In the genomic region with DNA sequence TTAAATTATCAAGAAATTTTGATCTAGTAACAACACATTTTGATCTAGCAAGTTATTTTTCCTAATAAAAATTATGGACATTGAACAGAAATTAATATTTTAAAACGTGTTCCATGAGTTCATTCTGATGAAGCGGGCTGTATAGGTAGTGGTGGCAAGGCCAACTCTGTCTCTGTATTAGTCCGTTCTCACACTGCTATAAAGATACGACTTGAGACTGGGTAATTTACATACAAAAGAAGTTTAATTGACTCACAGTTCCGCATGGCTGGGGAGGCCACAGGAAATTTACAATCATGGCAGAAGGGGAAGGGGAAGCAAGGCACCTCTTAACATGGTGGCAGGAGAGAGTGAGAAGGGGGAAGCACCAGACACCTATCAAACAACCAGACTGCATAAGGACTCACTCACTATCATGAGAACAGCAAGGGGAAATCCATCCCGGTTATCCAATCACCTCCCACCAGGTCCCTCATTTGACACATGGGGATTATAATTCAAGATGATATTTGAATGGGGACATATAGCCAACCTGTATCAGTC, we compare ENCODE assay signal across 21 cellular contexts.
DNase-seq lines count a peak whose midpoint lies in the region; ATAC-seq, FAIRE-seq and TF ChIP-seq lines count a peak whose summit lies in the region.
"Had no signal": no experiment of that assay in that cellular context is flagged by ENCODE, and none has a peak within 500 bp of the region (broad histone marks: within the 10 kb centered on the region; RNA-seq: fewer than 3 reads in every experiment).

No MANE protein-coding gene starts in this region.

- H3K4ac ChIP-seq in H9 (ENCODE audit: low read depth, low read length) = no peak overlapping the region

- no peaks in the 10 kb centered on the region for H3K36me3 Mint-ChIP-seq in H9 (ENCODE audit: insufficient read depth in 1 of 3, low read depth in 3 of 3)
- H3K36me3 Mint-ChIP-seq: CD4-positive, alpha-beta memory T cell had no signal

- TF ChIP-seq CTCF in GM12865 (IDR thresholded peaks at IDR 0.05; ENCODE audit: insufficient read depth, low read depth, low read length, missing control alignments) = no peak
- TF ChIP-seq CTCF in H9 (conservative IDR thresholded peaks at IDR 0.05) = no peak
- no peak for TF ChIP-seq CTCF in GM12878 (IDR thresholded peaks at IDR 0.05 in 2 of 3, conservative IDR thresholded peaks at IDR 0.05 in 1 of 3; ENCODE audit: control insufficient read depth in 2 of 3, extremely low read depth in 1 of 3, insufficient read depth in 1 of 3, low read depth in 3 of 3, low read length in 3 of 3)

- no peak overlapping the region for H3T11ph ChIP-seq in H9 (ENCODE audit: low read length)

- H3K79me2 ChIP-seq in H9 (ENCODE audit: insufficient read depth, low read length) = no peaks in the 10 kb centered on the region
- no peaks in the 10 kb centered on the region for H3K79me2 ChIP-seq in GM12878 (ENCODE audit: control insufficient read depth, insufficient read depth, low read length)

- DNase-seq in GM12865 (ENCODE audit: low read depth) (peak; percentile 15), H9 (no peak), GM12878 (ENCODE audit: low read depth, low spot score) (peak; percentile 15), urothelium cell line (ENCODE audit: low spot score) (no peak), DMS 273 (lab: John Stamatoyannopoulos, UW; ENCODE audit: unreplicated experiment) (no peak), Right ventricle myocardium superior (no peak)
- DNase-seq in activated CD4-positive, alpha-beta T cell treated with anti-CD3 and anti-CD28 coated beads for 48 hours = no peak
- DNase-seq: activated CD4-positive, CD25-positive, alpha-beta regulatory T cell treated with anti-CD3 and anti-CD28 coated beads, Interleukin-2, amount 50 U/mL, for 72 hours; activated gamma-delta T cell; activated naive CD8-positive, alpha-beta T cell treated with anti-CD3 and anti-CD28 coated beads, Interleukin-2, amount 50 U/mL, for 24 hours; activated T-cell treated with anti-CD3 and anti-CD28 coated beads, Interleukin-2, amount 50 U/mL, for 1 hour; CD4-positive, alpha-beta memory T cell; NCI-H1092 treated with DMSO at 0.1 percent for 48 hours; NCI-H2029 treated with DMSO at 0.1 percent for 48 hours; NCI-H226; NCI-H748 treated with DMSO at 0.1 percent for 48 hours; psoas muscle; SHP77 treated with DMSO at 0.1 percent for 48 hours; upper lobe of right lung had no signal

- no peaks in the 10 kb centered on the region for H3K79me1 ChIP-seq in H9 (ENCODE audit: insufficient read depth, low read depth, low read length, poor library complexity, severe bottlenecking)

- in situ Hi-C loops in GM12878 (cut with MboI) = no loop called here

- H3K4me2 ChIP-seq in H9 (ENCODE audit: insufficient read depth, insufficient read length, low read length) = no peak overlapping the region
- H3K4me2 ChIP-seq in GM12878 (ENCODE audit: control insufficient read depth, insufficient read depth) = no peak overlapping the region

- no TSS peak for BruUV-seq in GM12878 (replicated peaks; lab: Mats Ljungman, UMichigan)

- H3K4me3 Mint-ChIP-seq in H9 = no peak overlapping the region
- H3K4me3 Mint-ChIP-seq: activated naive CD8-positive, alpha-beta T cell treated with anti-CD3 and anti-CD28 coated beads, Interleukin-2, amount 50 U/mL, for 24 hours; CD4-positive, alpha-beta memory T cell had no signal

- H2BK15ac ChIP-seq in H9 (ENCODE audit: low read depth, low read length) = no peak overlapping the region

- no peaks in the 10 kb centered on the region for H3K23me2 ChIP-seq in H9 (ENCODE audit: insufficient read length, low read depth, low read length, poor library complexity, severe bottlenecking)

- no peaks in the 10 kb centered on the region for H3K9me3 Mint-ChIP-seq in H9
- H3K9me3 Mint-ChIP-seq: activated naive CD8-positive, alpha-beta T cell treated with anti-CD3 and anti-CD28 coated beads, Interleukin-2, amount 50 U/mL, for 24 hours had no signal

- no peak overlapping the region for H3K56ac ChIP-seq in H9 (ENCODE audit: insufficient read length, low read depth, low read length)

- RAD21 ChIA-PET in GM12878 (lab: Charles Lee; ENCODE audit: unreplicated experiment) = no interaction called here

- H2AFZ ChIP-seq in H9 (ENCODE audit: low read length) = no peak overlapping the region
- no peak overlapping the region for H2AFZ ChIP-seq in GM12878 (ENCODE audit: control insufficient read depth, low read depth, low read length)

- intact Hi-C loops in GM12878 (cut with micrococcal nuclease; ENCODE audit: unreplicated experiment) (no loop called here), Right ventricle myocardium superior (cut with DNase I) (no loop called here)

- SMC1A ChIA-PET in GM12878 (lab: Charles Lee; ENCODE audit: uncharacterized antibody, unreplicated experiment) = no interaction called here

- no peak overlapping the region for H3K27ac ChIP-seq in H9 (ENCODE audit: insufficient read length, low read depth, low read length)
- no peak overlapping the region for H3K27ac ChIP-seq in GM12878 (ENCODE audit: control insufficient read depth, insufficient read depth)
- H3K27ac ChIP-seq: psoas muscle, upper lobe of right lung had no signal

- no peak overlapping the region for H4K91ac ChIP-seq in H9 (ENCODE audit: insufficient read length, low read depth, low read length)

- H3K4me3 ChIP-seq in GM12865 (ENCODE audit: low read depth, low read length) = no peak overlapping the region
- no peak overlapping the region for H3K4me3 ChIP-seq in GM12878
- H3K4me3 ChIP-seq: psoas muscle, upper lobe of right lung had no signal

- no peak overlapping the region for H3K14ac ChIP-seq in H9 (ENCODE audit: insufficient read depth, low read length)

- no peaks in the 10 kb centered on the region for H3K36me3 ChIP-seq in GM12878 (ENCODE audit: control insufficient read depth in 2 of 2, insufficient read depth in 2 of 2, low read length in 1 of 2)
- H3K36me3 ChIP-seq: upper lobe of right lung had no signal

- no peak overlapping the region for H2BK120ac ChIP-seq in H9 (ENCODE audit: low read depth, low read length, poor library complexity, severe bottlenecking)

- no peaks in the 10 kb centered on the region for H4K20me1 ChIP-seq in H9 (ENCODE audit: control insufficient read depth, insufficient read depth, insufficient read length)
- no peaks in the 10 kb centered on the region for H4K20me1 ChIP-seq in GM12878 (ENCODE audit: control insufficient read depth, insufficient read depth)

- H3K27me3 ChIP-seq in H9 (ENCODE audit: insufficient read depth, low read length) (no peaks in the 10 kb centered on the region), GM12878 (replicated peaks in 1 of 2; ENCODE audit: control insufficient read depth in 2 of 2, insufficient read depth in 2 of 2, low read length in 1 of 2) (no peaks in the 10 kb centered on the region)
- H3K27me3 ChIP-seq: upper lobe of right lung had no signal

- H2AK5ac ChIP-seq in H9 (ENCODE audit: insufficient read length, low read length) = no peak overlapping the region

- CTCF ChIA-PET in GM12878 (lab: Yijun Ruan, JAX) = no interaction called here

- H2BK5ac ChIP-seq in H9 (ENCODE audit: insufficient read length, low read length) = no peak overlapping the region

- H3K23ac ChIP-seq in H9 (ENCODE audit: insufficient read length, low read depth, low read length) = no peak overlapping the region

- H3K4me1 ChIP-seq in H9 (ENCODE audit: insufficient read depth, low read length) (no peaks in the 10 kb centered on the region; the same call in 1 of the 2 replicates), GM12878 (ENCODE audit: control insufficient read depth, insufficient read depth, low read length) (no peaks in the 10 kb centered on the region)
- H3K4me1 ChIP-seq: psoas muscle, upper lobe of right lung had no signal

- H3K9ac ChIP-seq in H9 (ENCODE audit: extremely low read depth, insufficient read length, low read length) = no peak overlapping the region
- H3K9ac ChIP-seq in GM12878 (ENCODE audit: control insufficient read depth, insufficient read depth, low read length) = no peak overlapping the region

- FAIRE-seq in GM12878 (lab: Jason Lieb, UNC) = peak; percentile 59
- FAIRE-seq in urothelium cell line (lab: Jason Lieb, UNC) = no peak
- FAIRE-seq: HepG2 had no signal

- peaks cover 7 to 8% of the 10 kb centered on the region in 2 experiments for H3K4me1 Mint-ChIP-seq in H9
- H3K4me1 Mint-ChIP-seq: activated naive CD8-positive, alpha-beta T cell treated with anti-CD3 and anti-CD28 coated beads, Interleukin-2, amount 50 U/mL, for 24 hours; CD4-positive, alpha-beta memory T cell had no signal

- H3K9me3 ChIP-seq in H9 (ENCODE audit: control insufficient read depth, low read depth, low read length) (no peaks in the 10 kb centered on the region), GM12878 (replicated peaks; ENCODE audit: control insufficient read depth, insufficient read depth, low read length) (no peaks in the 10 kb centered on the region)
- H3K9me3 ChIP-seq: psoas muscle, upper lobe of right lung had no signal

- TF ChIP-seq RAD21 in GM12878 (IDR thresholded peaks at IDR 0.05; ENCODE audit: insufficient read depth, low read depth, low read length) = no peak

- H4K8ac ChIP-seq in H9 (replicated peaks; ENCODE audit: insufficient read length, low read depth, low read length) = no peak overlapping the region

- peak overlapping the region in 2 of 3 experiments; percentile 10 to 20; a peak in 2 of 7 replicates for H3K27ac Mint-ChIP-seq in H9
- H3K27ac Mint-ChIP-seq: activated naive CD8-positive, alpha-beta T cell treated with anti-CD3 and anti-CD28 coated beads, Interleukin-2, amount 50 U/mL, for 24 hours; CD4-positive, alpha-beta memory T cell had no signal

- POLR2A ChIA-PET in GM12878 (lab: Charles Lee) = no interaction called here

- ATAC-seq in HG03442 (IDR thresholded peaks at IDR 0.05; ENCODE audit: unreplicated experiment) (peak; percentile 47), GM12878 (peak; percentile 85), Right ventricle myocardium superior (ENCODE audit: poor library complexity) (no peak)
- ATAC-seq: activated naive CD8-positive, alpha-beta T cell treated with anti-CD3 and anti-CD28 coated beads, Interleukin-2, amount 50 U/mL, for 24 hours; HepG2; psoas muscle; upper lobe of right lung had no signal

- H4K5ac ChIP-seq in H9 (ENCODE audit: insufficient read length, low read depth, low read length) = no peak overlapping the region

- WGBS in H9 (ENCODE audit: extremely low coverage, insufficient read length, low lambda C conversion rate) = no CpG with 5 or more reads among the region's 6 CpGs
- 27% methylated on average over 6 of the region's 6 CpGs for WGBS in GM12878 (ENCODE audit: insufficient coverage, insufficient replicate concordance, low lambda C conversion rate, missing lambda C conversion rate)

- no peak for TF ChIP-seq EP300 in GM12878 (IDR thresholded peaks at IDR 0.05; ENCODE audit: borderline replicate concordance in 1 of 2, control insufficient read depth in 1 of 2, low read depth in 2 of 2, low read length in 2 of 2)

- H3K27me3 Mint-ChIP-seq in H9 (ENCODE audit: low read depth) = no peaks in the 10 kb centered on the region

- no peak overlapping the region for H3K18ac ChIP-seq in H9 (ENCODE audit: insufficient read length, low read depth, low read length)

- TF ChIP-seq POLR2A in GM12878 (IDR thresholded peaks at IDR 0.05; ENCODE audit: low read depth, low read length) = no peak

- no peak overlapping the region for H2BK20ac ChIP-seq in H9 (ENCODE audit: low read depth, low read length, poor library complexity, severe bottlenecking)

- H2BK12ac ChIP-seq in H9 (ENCODE audit: insufficient read length, low read depth, low read length) = no peak overlapping the region

TF ChIP-seq in GM12878, 131 proteins besides CTCF, POLR2A, EP300 and RAD21 (continues in another document):
- no peak for TF ChIP-seq FOS (IDR thresholded peaks at IDR 0.05; ENCODE audit: borderline replicate concordance, extremely low read depth, insufficient read length)

Comparison
In these comparisons a context has a peak if more than half of its experiments do, and no peak if none do; other contexts are left out.
1. DNase-seq: peak in GM12865 (single experiment) and GM12878 (single experiment); none in H9 (single experiment), activated CD4-positive, alpha-beta T cell treated with anti-CD3 and anti-CD28 coated beads for 48 hours (single experiment), urothelium cell line (single experiment), DMS 273 (single experiment) and Right ventricle myocardium superior (single experiment).